Comparison of ENCODE assay signal across 9 cellular contexts in genomic region chr5:59124983-59125960, GRCh38.
DNase-seq lines count a peak whose midpoint lies in the region; ATAC-seq and TF ChIP-seq lines count a peak whose summit lies in the region.
"Had no signal": no experiment of that assay in that cellular context is flagged by ENCODE, and none has a peak within 500 bp of the region (broad histone marks: within the 10 kb centered on the region; RNA-seq: fewer than 3 reads in every experiment).

No MANE protein-coding gene starts in this region.

- no TSS peak for BruUV-seq in mammary epithelial cell (replicated peaks; lab: Mats Ljungman, UMichigan)

- no peak overlapping the region for H2AFZ ChIP-seq in mammary epithelial cell (ENCODE audit: low read depth, low read length)

- WGBS in mammary epithelial cell (ENCODE audit: low coverage, missing lambda C conversion rate): 88% methylated on average over 9 of the region's 9 CpGs
- WGBS in transverse colon (ENCODE audit: low coverage in 1 of 2), 2 donors: 68 to 77% methylated on average over 8 to 9 of the region's 9 CpGs

- dilution Hi-C loops in mammary epithelial cell (cut with HindIII; ENCODE audit: low sequenced_read_pairs): no loop called here

- TF ChIP-seq CTCF in breast epithelium (IDR thresholded peaks at IDR 0.05): no peak
- TF ChIP-seq CTCF in mammary epithelial cell (conservative IDR thresholded peaks at IDR 0.05 in 1 of 2, IDR thresholded peaks at IDR 0.05 in 1 of 2; ENCODE audit: extremely low read depth in 1 of 2, insufficient read depth in 1 of 2, low read depth in 1 of 2, low read length in 2 of 2): no peak
- TF ChIP-seq CTCF in transverse colon (IDR thresholded peaks at IDR 0.05): no peak

- no peaks in the 10 kb centered on the region for H4K20me1 ChIP-seq in mammary epithelial cell (ENCODE audit: insufficient read depth, low read length)

- CTCF ChIA-PET in mammary epithelial cell (lab: Charles Lee; ENCODE audit: low non-redundant PET): no interaction called here

- H3K9ac ChIP-seq in mammary epithelial cell (ENCODE audit: insufficient read depth, low read length): no peak overlapping the region

- H3K4me1 ChIP-seq in breast epithelium: no peaks in the 10 kb centered on the region
- H3K4me1 ChIP-seq in mammary epithelial cell (ENCODE audit: insufficient read depth, low read length): peaks cover 6% of the 10 kb centered on the region
- peaks cover 40% of the 10 kb centered on the region for H3K4me1 ChIP-seq in SJSA1 (replicated peaks)
- peaks cover 18 to 51% (median 22%) of the 10 kb centered on the region in 4 donors for H3K4me1 ChIP-seq in transverse colon

- H3K27ac ChIP-seq in breast epithelium (peak overlapping the region; percentile 10 to 40), mammary epithelial cell (ENCODE audit: insufficient read depth, low read depth, low read length) (no peak overlapping the region), SJSA1 (peak overlapping the region; percentile 90), transverse colon (peak overlapping the region; percentile 83 to 87 (median 87))

- TF ChIP-seq POLR2A in breast epithelium (IDR thresholded peaks at IDR 0.05): no peak
- TF ChIP-seq POLR2A in transverse colon (IDR thresholded peaks at IDR 0.05): no peak

- no peaks in the 10 kb centered on the region for H3K27me3 ChIP-seq in breast epithelium
- no peaks in the 10 kb centered on the region for H3K27me3 ChIP-seq in mammary epithelial cell (ENCODE audit: insufficient read depth, low read length)
- no peaks in the 10 kb centered on the region for H3K27me3 ChIP-seq in SJSA1 (replicated peaks)
- no peaks in the 10 kb centered on the region for H3K27me3 ChIP-seq in transverse colon

- no peak for TF ChIP-seq EP300 in transverse colon (IDR thresholded peaks at IDR 0.05; ENCODE audit: low read depth)

- no peaks in the 10 kb centered on the region for H3K79me2 ChIP-seq in mammary epithelial cell (ENCODE audit: insufficient read depth, low read length)

- in situ Hi-C loops in mammary epithelial cell (cut with MboI; ENCODE audit: low sequenced_read_pairs in 2 of 2) (no loop called here), transverse colon (cut with MboI; ENCODE audit: low pct_ligation_motif_present in 1 of 4, low pct_unique_long_range_greater_than_20kb in 1 of 4, low sequenced_read_pairs in 3 of 4) (no loop called here)

- DNase-seq in breast epithelium (ENCODE audit: low spot score in 2 of 2): no peak
- no peak for DNase-seq in mammary epithelial cell
- peak in 1 of 2 experiments; percentile 22 for DNase-seq in SJSA1 (ENCODE audit: low read depth in 1 of 2, low spot score in 2 of 2)
- peak; percentile 24 for DNase-seq in left cardiac atrium
- no peak for DNase-seq in transverse colon
- DNase-seq in nucleus accumbens (lab: John Stamatoyannopoulos, UW): no peak
- no peak for DNase-seq in NK-92 (lab: John Stamatoyannopoulos, UW; ENCODE audit: unreplicated experiment)
- no peak for DNase-seq in stimulated activated CD4-positive, alpha-beta T cell treated with anti-CD3 and anti-CD28 coated beads, Interleukin-2, amount 100 ng/mL, for 48 hours
- DNase-seq: GF-D8 had no signal

- H3K4me3 ChIP-seq in breast epithelium (no peak overlapping the region), mammary epithelial cell (replicated peaks in 1 of 3; ENCODE audit: insufficient read depth in 1 of 3, low read depth in 2 of 3, low read length in 3 of 3) (no peak overlapping the region), SJSA1 (no peak overlapping the region), transverse colon (no peak overlapping the region)

- H3K36me3 ChIP-seq in breast epithelium: no peaks in the 10 kb centered on the region
- no peaks in the 10 kb centered on the region for H3K36me3 ChIP-seq in mammary epithelial cell (ENCODE audit: insufficient read depth, low read length)
- no peaks in the 10 kb centered on the region for H3K36me3 ChIP-seq in SJSA1
- no peaks in the 10 kb centered on the region for H3K36me3 ChIP-seq in transverse colon

- H3K9me3 ChIP-seq in breast epithelium (no peaks in the 10 kb centered on the region), mammary epithelial cell (replicated peaks; ENCODE audit: insufficient read depth, low read length) (no peaks in the 10 kb centered on the region), SJSA1 (replicated peaks) (no peaks in the 10 kb centered on the region), transverse colon (no peaks in the 10 kb centered on the region)

- ATAC-seq in left cardiac atrium: no peak

- intact Hi-C loops in breast epithelium (cut with DNase I; ENCODE audit: low total_unique reads): no loop called here
- intact Hi-C loops in mammary epithelial cell (cut with micrococcal nuclease): no loop called here
- intact Hi-C loops in left cardiac atrium (cut with DNase I): loop anchor here (5.0 kb wide), 2 partner anchors 42 to 88 kb away; no protein-coding TSS in a partner anchor
- intact Hi-C loops in transverse colon (cut with DNase I; ENCODE audit: low total_unique reads): no loop called here

- no peak overlapping the region for H3K4me2 ChIP-seq in mammary epithelial cell (ENCODE audit: insufficient read depth, low read depth, low read length)

Comparison
In these comparisons a context has a peak if more than half of its experiments do, and no peak if none do; other contexts are left out.
1. intact Hi-C loops: an anchor here in left cardiac atrium (5.0 kb wide); none called in breast epithelium, mammary epithelial cell and transverse colon.